In the genomic region with DNA sequence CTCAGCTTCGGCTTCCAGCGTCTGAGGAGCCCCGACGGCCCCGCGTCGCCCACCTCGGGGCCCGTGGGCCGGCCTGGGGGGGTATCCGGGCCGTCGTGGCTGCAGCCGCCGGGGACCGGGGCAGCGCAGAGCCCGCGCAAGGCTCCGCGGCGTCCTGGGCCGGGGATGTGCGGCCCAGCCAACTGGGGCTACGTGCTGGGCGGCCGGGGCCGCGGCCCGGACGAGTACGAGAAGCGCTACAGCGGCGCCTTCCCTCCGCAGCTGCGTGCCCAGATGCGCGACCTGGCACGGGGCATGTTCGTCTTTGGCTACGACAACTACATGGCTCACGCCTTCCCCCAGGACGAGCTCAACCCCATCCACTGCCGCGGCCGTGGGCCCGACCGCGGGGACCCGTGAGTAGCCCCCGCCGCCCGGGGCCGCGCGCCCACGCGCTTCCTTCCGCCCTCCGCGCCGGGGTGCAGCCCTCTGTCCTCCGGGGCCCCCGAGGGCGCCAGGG, we compare ENCODE assay signal across 1 cellular context.
TF ChIP-seq lines count a peak whose summit lies in the region.

No MANE protein-coding gene starts in this region.

TF ChIP-seq in K562, 482 proteins besides CTCF, POLR2A, EP300 and RAD21 (continued from another document):
- no peak for TF ChIP-seq CHD4 (IDR thresholded peaks at IDR 0.05; ENCODE audit: insufficient read depth, insufficient replicate concordance, low read depth, low read length, poor library complexity, severe bottlenecking)
- TF ChIP-seq, protein P1, sequence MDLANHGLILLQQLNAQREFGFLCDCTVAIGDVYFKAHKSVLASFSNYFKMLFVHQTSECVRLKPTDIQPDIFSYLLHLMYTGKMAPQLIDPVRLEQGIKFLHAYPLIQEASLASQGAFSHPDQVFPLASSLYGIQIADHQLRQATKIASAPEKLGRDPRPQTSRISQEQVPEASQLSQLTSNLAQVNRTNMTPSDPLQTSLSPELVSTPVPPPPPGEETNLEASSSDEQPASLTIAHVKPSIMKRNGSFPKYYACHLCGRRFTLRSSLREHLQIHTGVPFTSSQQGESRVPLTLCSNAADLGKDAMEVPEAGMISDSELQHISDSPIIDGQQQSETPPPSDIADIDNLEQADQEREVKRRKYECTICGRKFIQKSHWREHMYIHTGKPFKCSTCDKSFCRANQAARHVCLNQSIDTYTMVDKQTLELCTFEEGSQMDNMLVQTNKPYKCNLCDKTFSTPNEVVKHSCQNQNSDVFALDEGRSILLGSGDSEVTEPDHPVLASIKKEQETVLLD (IDR thresholded peaks at IDR 0.05) = no peak
- TF ChIP-seq SMAD3 (CRISPR knock-in tag; conservative IDR thresholded peaks at IDR 0.05) = no peak
- TF ChIP-seq GATAD2B (IDR thresholded peaks at IDR 0.05; ENCODE audit: borderline replicate concordance) = peak; percentile 76; the same call in 1 of the 2 replicates
- TF ChIP-seq ZNF232 (CRISPR knock-in tag; IDR thresholded peaks at IDR 0.05) = 0 out of 2 replicates have a peak, but pooled peaks have one; percentile 70
- TF ChIP-seq ZFP30 (CRISPR knock-in tag; IDR thresholded peaks at IDR 0.05; ENCODE audit: borderline replicate concordance) = no peak
- no peak for TF ChIP-seq ASH1L (IDR thresholded peaks at IDR 0.05; ENCODE audit: borderline replicate concordance, low read depth, partially characterized antibody)
- no peak for TF ChIP-seq ETS2 (tag; IDR thresholded peaks at IDR 0.05; ENCODE audit: borderline replicate concordance, poor library complexity, severe bottlenecking)
- no peak for TF ChIP-seq HCFC1 (IDR thresholded peaks at IDR 0.05; ENCODE audit: low read depth, low read length)
- no peak for TF ChIP-seq PATZ1 (CRISPR knock-in tag; IDR thresholded peaks at IDR 0.05; ENCODE audit: borderline replicate concordance)
- TF ChIP-seq ZNF639 (CRISPR knock-in tag; conservative IDR thresholded peaks at IDR 0.05 in 1 of 2, IDR thresholded peaks at IDR 0.05 in 1 of 2) = no peak; a peak in 1 of 4 replicates
- TF ChIP-seq LCOR (CRISPR knock-in tag; IDR thresholded peaks at IDR 0.05) = no peak
- TF ChIP-seq KLF6 (CRISPR knock-in tag; IDR thresholded peaks at IDR 0.05; ENCODE audit: borderline replicate concordance) = no peak
- no peak for TF ChIP-seq JUN (IDR thresholded peaks at IDR 0.05; ENCODE audit: borderline replicate concordance, low read depth, low read length)
- TF ChIP-seq JUN (CRISPR knock-in tag; IDR thresholded peaks at IDR 0.05; ENCODE audit: borderline replicate concordance) = no peak
- TF ChIP-seq, protein P2, sequence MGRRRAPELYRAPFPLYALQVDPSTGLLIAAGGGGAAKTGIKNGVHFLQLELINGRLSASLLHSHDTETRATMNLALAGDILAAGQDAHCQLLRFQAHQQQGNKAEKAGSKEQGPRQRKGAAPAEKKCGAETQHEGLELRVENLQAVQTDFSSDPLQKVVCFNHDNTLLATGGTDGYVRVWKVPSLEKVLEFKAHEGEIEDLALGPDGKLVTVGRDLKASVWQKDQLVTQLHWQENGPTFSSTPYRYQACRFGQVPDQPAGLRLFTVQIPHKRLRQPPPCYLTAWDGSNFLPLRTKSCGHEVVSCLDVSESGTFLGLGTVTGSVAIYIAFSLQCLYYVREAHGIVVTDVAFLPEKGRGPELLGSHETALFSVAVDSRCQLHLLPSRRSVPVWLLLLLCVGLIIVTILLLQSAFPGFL (CRISPR knock-in tag; IDR thresholded peaks at IDR 0.05) = no peak
- TF ChIP-seq THAP7 (CRISPR knock-in tag; IDR thresholded peaks at IDR 0.05) = no peak
- TF ChIP-seq BRF1 (IDR thresholded peaks at IDR 0.05; ENCODE audit: borderline replicate concordance, extremely low read depth, insufficient read length) = no peak
- TF ChIP-seq, protein P3, sequence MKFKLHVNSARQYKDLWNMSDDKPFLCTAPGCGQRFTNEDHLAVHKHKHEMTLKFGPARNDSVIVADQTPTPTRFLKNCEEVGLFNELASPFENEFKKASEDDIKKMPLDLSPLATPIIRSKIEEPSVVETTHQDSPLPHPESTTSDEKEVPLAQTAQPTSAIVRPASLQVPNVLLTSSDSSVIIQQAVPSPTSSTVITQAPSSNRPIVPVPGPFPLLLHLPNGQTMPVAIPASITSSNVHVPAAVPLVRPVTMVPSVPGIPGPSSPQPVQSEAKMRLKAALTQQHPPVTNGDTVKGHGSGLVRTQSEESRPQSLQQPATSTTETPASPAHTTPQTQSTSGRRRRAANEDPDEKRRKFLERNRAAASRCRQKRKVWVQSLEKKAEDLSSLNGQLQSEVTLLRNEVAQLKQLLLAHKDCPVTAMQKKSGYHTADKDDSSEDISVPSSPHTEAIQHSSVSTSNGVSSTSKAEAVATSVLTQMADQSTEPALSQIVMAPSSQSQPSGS (CRISPR knock-in tag; IDR thresholded peaks at IDR 0.05) = 0 out of 2 replicates have a peak, but pooled peaks have one; percentile 31
- TF ChIP-seq ZNF436 (CRISPR knock-in tag; IDR thresholded peaks at IDR 0.05) = no peak
